16 cellular contexts compared by ENCODE assay signal in the genomic region with DNA sequence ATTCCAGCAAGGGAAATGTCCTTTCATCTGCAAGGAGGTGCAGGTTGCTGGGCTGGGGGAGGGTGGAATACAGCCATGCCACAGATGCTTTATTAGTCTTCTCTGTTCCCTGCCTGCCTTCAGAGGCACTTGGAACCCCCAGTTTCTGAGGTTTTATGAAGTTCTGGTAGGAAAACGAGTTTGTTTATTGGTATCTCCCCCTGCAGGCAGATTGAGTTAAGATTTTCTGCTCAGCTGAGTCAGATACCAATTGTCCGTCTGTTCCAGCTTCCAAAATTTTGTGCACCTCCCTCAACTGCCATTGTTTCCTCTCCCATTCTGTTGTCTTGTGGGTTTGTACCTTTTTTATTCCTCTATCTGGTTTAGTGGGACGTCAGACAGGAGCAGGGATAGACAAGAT.
DNase-seq lines count a peak whose midpoint lies in the region; ATAC-seq, FAIRE-seq and TF ChIP-seq lines count a peak whose summit lies in the region.
"Had no signal": no experiment of that assay in that cellular context is flagged by ENCODE, and none has a peak within 500 bp of the region (broad histone marks: within the 10 kb centered on the region; RNA-seq: fewer than 3 reads in every experiment).

No MANE protein-coding gene starts in this region.

- TF ChIP-seq POLR2A in GM12878 (IDR thresholded peaks at IDR 0.05; ENCODE audit: low read depth, low read length): no peak

- no peaks in the 10 kb centered on the region for H4K20me1 ChIP-seq in GM12878 (ENCODE audit: control insufficient read depth, insufficient read depth)

- in situ Hi-C loops in GM12878 (cut with MboI): no loop called here

- no peaks in the 10 kb centered on the region for H3K27me3 ChIP-seq in HL-60 (ENCODE audit: insufficient read depth, poor library complexity, severe bottlenecking)
- H3K27me3 ChIP-seq in GM12878 (replicated peaks in 1 of 2; ENCODE audit: control insufficient read depth in 2 of 2, insufficient read depth in 2 of 2, low read length in 1 of 2): no peaks in the 10 kb centered on the region
- no peaks in the 10 kb centered on the region for H3K27me3 ChIP-seq in mucosa of rectum (ENCODE audit: control insufficient read depth in 2 of 2, insufficient read depth in 2 of 2, low read length in 2 of 2)
- H3K27me3 ChIP-seq in tibial artery: no peaks in the 10 kb centered on the region
- H3K27me3 ChIP-seq: adrenal gland, heart left ventricle had no signal

- H3K79me2 ChIP-seq in GM12878 (ENCODE audit: control insufficient read depth, insufficient read depth, low read length): peaks cover 68% of the 10 kb centered on the region

- intact Hi-C loops in Calu3 (cut with micrococcal nuclease; ENCODE audit: unreplicated experiment) (no loop called here), GM12878 (cut with micrococcal nuclease; ENCODE audit: unreplicated experiment) (no loop called here), tibial artery (cut with DNase I; ENCODE audit: low total_unique reads) (no loop called here)

- H3K9me3 Mint-ChIP-seq in Calu3 (ENCODE audit: low read depth, unreplicated experiment): no peaks in the 10 kb centered on the region
- no peaks in the 10 kb centered on the region for H3K9me3 Mint-ChIP-seq in activated CD8-positive, alpha-beta T cell treated with anti-CD3 and anti-CD28 coated beads, Interleukin-2, amount 10 ng/mL, durations not matched to agents 7 days and 5 days (ENCODE audit: insufficient read depth)
- H3K9me3 Mint-ChIP-seq: stimulated activated naive CD8-positive, alpha-beta T cell treated with anti-CD3 and anti-CD28 coated beads, Interleukin-15, Interleukin-2, amounts not matched to agents 100 ng/mL and 50 ng/mL, for 24 hours had no signal

- TF ChIP-seq CTCF in Calu3 (IDR thresholded peaks at IDR 0.05; ENCODE audit: unreplicated experiment) (no peak), HL-60 (IDR thresholded peaks at IDR 0.05; ENCODE audit: insufficient read depth, low read length) (no peak), GM12878 (IDR thresholded peaks at IDR 0.05 in 2 of 3, conservative IDR thresholded peaks at IDR 0.05 in 1 of 3; ENCODE audit: control insufficient read depth in 2 of 3, extremely low read depth in 1 of 3, insufficient read depth in 1 of 3, low read depth in 3 of 3, low read length in 3 of 3) (peak in 1 of 3 experiments; percentile 30; a peak in 1 of 6 replicates), tibial artery (IDR thresholded peaks at IDR 0.05) (peak in 1 of 2 experiments; percentile 8)

- peaks cover 7 to 11% of the 10 kb centered on the region in 2 experiments for H3K36me3 ChIP-seq in GM12878 (ENCODE audit: control insufficient read depth in 2 of 2, insufficient read depth in 2 of 2, low read length in 1 of 2)
- no peaks in the 10 kb centered on the region for H3K36me3 ChIP-seq in mucosa of rectum (ENCODE audit: control insufficient read depth in 2 of 2, insufficient read depth in 2 of 2, low read length in 2 of 2)
- no peaks in the 10 kb centered on the region for H3K36me3 ChIP-seq in tibial artery
- H3K36me3 ChIP-seq: adrenal gland had no signal

- peak; percentile 25; the same call in 1 of the 2 replicates for TF ChIP-seq RAD21 in GM12878 (IDR thresholded peaks at IDR 0.05; ENCODE audit: insufficient read depth, low read depth, low read length)

- no peak overlapping the region for H3K4me3 Mint-ChIP-seq in Calu3 (ENCODE audit: low read depth, unreplicated experiment)
- no peak overlapping the region for H3K4me3 Mint-ChIP-seq in activated CD8-positive, alpha-beta T cell treated with anti-CD3 and anti-CD28 coated beads, Interleukin-2, amount 10 ng/mL, durations not matched to agents 7 days and 5 days
- H3K4me3 Mint-ChIP-seq: stimulated activated naive CD8-positive, alpha-beta T cell treated with anti-CD3 and anti-CD28 coated beads, Interleukin-15, Interleukin-2, amounts not matched to agents 100 ng/mL and 50 ng/mL, for 24 hours had no signal

- peaks cover 40% of the 10 kb centered on the region for H3K4me1 Mint-ChIP-seq in Calu3 (ENCODE audit: low read depth, unreplicated experiment)
- peaks cover 20% of the 10 kb centered on the region for H3K4me1 Mint-ChIP-seq in activated CD8-positive, alpha-beta T cell treated with anti-CD3 and anti-CD28 coated beads, Interleukin-2, amount 10 ng/mL, durations not matched to agents 7 days and 5 days (ENCODE audit: low read depth)

- FAIRE-seq in GM12878 (lab: Jason Lieb, UNC): no peak

- RAD21 ChIA-PET in GM12878 (lab: Charles Lee; ENCODE audit: unreplicated experiment): interaction anchor here (0.9 to 1.4 kb wide), 5 partner anchors 25 to 228 kb away, joined by 3 read pairs; no protein-coding TSS in a partner anchor

- no peak for DNase-seq in Calu3
- DNase-seq in HL-60 (ENCODE audit: low read depth in 1 of 2, low spot score in 1 of 2): no peak
- no peak for DNase-seq in GM12878 (ENCODE audit: low read depth, low spot score)
- no peak for DNase-seq in activated CD8-positive, alpha-beta T cell treated with anti-CD3 and anti-CD28 coated beads, Interleukin-2, amount 10 ng/mL, durations not matched to agents 7 days and 5 days
- DNase-seq in tibial artery: no peak
- DNase-seq: adrenal gland; effector CD4-positive, alpha-beta T cell; HCEC 1CT; heart left ventricle; NCI-H2227 treated with DMSO at 0.1 percent for 48 hours; stimulated activated CD4-positive, alpha-beta T cell treated with anti-CD3 and anti-CD28 coated beads, Interleukin-2, amount 100 ng/mL, for 48 hours; T-helper 9 cell had no signal

- CTCF ChIA-PET in Calu3 (lab: Charles Lee): interaction anchor here (0.5 to 1.4 kb wide), 3 partner anchors 15 to 197 kb away, joined by 3 to 4 read pairs (median 3); no protein-coding TSS in a partner anchor
- CTCF ChIA-PET in GM12878 (lab: Yijun Ruan, JAX): interaction anchor here (1.2 to 2.2 kb wide), 2 partner anchors 12 to 42 kb away, joined by 3 to 5 read pairs; no protein-coding TSS in a partner anchor
- CTCF ChIA-PET in activated CD8-positive, alpha-beta T cell treated with anti-CD3 and anti-CD28 coated beads, Interleukin-2, amount 10 ng/mL, durations not matched to agents 7 days and 5 days (lab: Charles Lee): interaction anchor here (1.6 kb wide), 1 partner anchor 8 kb away, joined by 3 read pairs; no protein-coding TSS in a partner anchor

- no peaks in the 10 kb centered on the region for H3K27me3 Mint-ChIP-seq in Calu3 (ENCODE audit: unreplicated experiment)
- no peaks in the 10 kb centered on the region for H3K27me3 Mint-ChIP-seq in activated CD8-positive, alpha-beta T cell treated with anti-CD3 and anti-CD28 coated beads, Interleukin-2, amount 10 ng/mL, durations not matched to agents 7 days and 5 days (ENCODE audit: low read depth)
- H3K27me3 Mint-ChIP-seq: stimulated activated naive CD8-positive, alpha-beta T cell treated with anti-CD3 and anti-CD28 coated beads, Interleukin-15, Interleukin-2, amounts not matched to agents 100 ng/mL and 50 ng/mL, for 24 hours had no signal

- H3K27ac ChIP-seq in HL-60 (replicated peaks) (peak overlapping the region; percentile 95), GM12878 (ENCODE audit: control insufficient read depth, insufficient read depth) (0 out of 2 replicates have a peak overlapping the region, but pooled peaks have one; percentile 6), mucosa of rectum (ENCODE audit: low read depth in 2 of 2, low read length in 2 of 2) (peak overlapping the region; percentile 73 to 75), tibial artery (peak overlapping the region in 1 of 2 donors; percentile 0)
- H3K27ac ChIP-seq: adrenal gland, heart left ventricle had no signal

- BruUV-seq in Calu3 (replicated peaks; lab: Mats Ljungman, UMichigan) (no TSS peak), GM12878 (replicated peaks; lab: Mats Ljungman, UMichigan) (no TSS peak)

- no peak for ATAC-seq in GM12878
- no peak for ATAC-seq in activated CD8-positive, alpha-beta T cell treated with anti-CD3 and anti-CD28 coated beads, Interleukin-2, amount 10 ng/mL, durations not matched to agents 7 days and 5 days
- ATAC-seq in HG03469 (IDR thresholded peaks at IDR 0.05; ENCODE audit: unreplicated experiment): no peak

- no peaks in the 10 kb centered on the region for H3K9me3 ChIP-seq in GM12878 (replicated peaks; ENCODE audit: control insufficient read depth, insufficient read depth, low read length)
- H3K9me3 ChIP-seq in mucosa of rectum (ENCODE audit: control insufficient read depth in 2 of 2, low read length in 2 of 2): no peaks in the 10 kb centered on the region
- no peaks in the 10 kb centered on the region for H3K9me3 ChIP-seq in tibial artery
- H3K9me3 ChIP-seq: adrenal gland, heart left ventricle had no signal

- 78% methylated on average over 3 of the region's 3 CpGs for WGBS in GM12878 (ENCODE audit: insufficient coverage, insufficient replicate concordance, low lambda C conversion rate, missing lambda C conversion rate)

- H3K4me3 ChIP-seq in HL-60 (replicated peaks; ENCODE audit: insufficient read depth, low read length) (no peak overlapping the region), GM12878 (no peak overlapping the region), mucosa of rectum (ENCODE audit: low read length in 2 of 2) (no peak overlapping the region), tibial artery (no peak overlapping the region)
- H3K4me3 ChIP-seq: adrenal gland, heart left ventricle, lung had no signal

- H3K36me3 Mint-ChIP-seq in Calu3 (ENCODE audit: insufficient read depth, unreplicated experiment): peaks cover 6% of the 10 kb centered on the region
- H3K36me3 Mint-ChIP-seq in activated CD8-positive, alpha-beta T cell treated with anti-CD3 and anti-CD28 coated beads, Interleukin-2, amount 10 ng/mL, durations not matched to agents 7 days and 5 days (ENCODE audit: low read depth): peaks cover 23% of the 10 kb centered on the region

- H2AFZ ChIP-seq in GM12878 (ENCODE audit: control insufficient read depth, low read depth, low read length): no peak overlapping the region

- peak overlapping the region; percentile 31 for H3K27ac Mint-ChIP-seq in Calu3 (ENCODE audit: unreplicated experiment)
- no peak overlapping the region for H3K27ac Mint-ChIP-seq in activated CD8-positive, alpha-beta T cell treated with anti-CD3 and anti-CD28 coated beads, Interleukin-2, amount 10 ng/mL, durations not matched to agents 7 days and 5 days
- H3K27ac Mint-ChIP-seq: stimulated activated naive CD8-positive, alpha-beta T cell treated with anti-CD3 and anti-CD28 coated beads, Interleukin-15, Interleukin-2, amounts not matched to agents 100 ng/mL and 50 ng/mL, for 24 hours had no signal

- H3K9ac ChIP-seq in GM12878 (ENCODE audit: control insufficient read depth, insufficient read depth, low read length) (no peak overlapping the region), mucosa of rectum (ENCODE audit: low read depth in 1 of 2, low read length in 2 of 2) (no peak overlapping the region)

- POLR2A ChIA-PET in GM12878 (lab: Charles Lee): interaction anchor here (1.0 kb wide), 1 partner anchor 13 kb away, joined by 4 read pairs; no protein-coding TSS in a partner anchor
- POLR2A ChIA-PET in activated CD8-positive, alpha-beta T cell treated with anti-CD3 and anti-CD28 coated beads, Interleukin-2, amount 10 ng/mL, durations not matched to agents 7 days and 5 days (lab: Charles Lee): no interaction called here

- no peak for TF ChIP-seq EP300 in GM12878 (IDR thresholded peaks at IDR 0.05; ENCODE audit: borderline replicate concordance in 1 of 2, control insufficient read depth in 1 of 2, low read depth in 2 of 2, low read length in 2 of 2)

- no peak overlapping the region for H3K4me2 ChIP-seq in GM12878 (ENCODE audit: control insufficient read depth, insufficient read depth)

- H3K4me1 ChIP-seq in GM12878 (ENCODE audit: control insufficient read depth, insufficient read depth, low read length): peaks cover 39% of the 10 kb centered on the region
- peaks cover 17 to 18% of the 10 kb centered on the region in 2 donors for H3K4me1 ChIP-seq in mucosa of rectum (ENCODE audit: control insufficient read depth in 2 of 2, insufficient read depth in 2 of 2, low read length in 2 of 2)
- H3K4me1 ChIP-seq in tibial artery: peaks cover 0 to 20% (median 7%) of the 10 kb centered on the region in 4 donors

- SMC1A ChIA-PET in GM12878 (lab: Charles Lee; ENCODE audit: uncharacterized antibody, unreplicated experiment): interaction anchor here (0.6 to 5.2 kb wide), 12 partner anchors 9 to 83 kb away, joined by 3 to 29 read pairs (median 3); no protein-coding TSS in a partner anchor
